8 cellular contexts compared by ENCODE assay signal in genomic region chr19:4867534-4868285, GRCh38. TPM values are rescaled to one million over a fixed set of nuclear protein-coding genes. Genes with fewer than 3 reads are reported as not detected.
DNase-seq lines count a peak whose midpoint lies in the region; ATAC-seq and TF ChIP-seq lines count a peak whose summit lies in the region.

TSS of gene PLIN3 (minus strand) at chr19:4867667. CDS start at chr19:4861394, 6,273 bp downstream.

- H3K27me3 ChIP-seq in lower lobe of right lung (ENCODE audit: low read depth) = no peaks in the 10 kb centered on the region

- intact Hi-C loops in activated CD8-positive, alpha-beta T cell treated with anti-CD3 and anti-CD28 coated beads for 36 hours (cut with micrococcal nuclease) = no loop called here
- intact Hi-C loops in lower lobe of right lung (cut with DNase I) = no loop called here

- H3K9me3 Mint-ChIP-seq in activated CD8-positive, alpha-beta T cell treated with anti-CD3 and anti-CD28 coated beads for 36 hours = no peaks in the 10 kb centered on the region

- peaks cover 5% of the 10 kb centered on the region for H3K36me3 ChIP-seq in lower lobe of right lung

- peak within 1 kb of the TSS; percentile 59 for H3K27ac Mint-ChIP-seq in activated CD8-positive, alpha-beta T cell treated with anti-CD3 and anti-CD28 coated beads for 36 hours

- peak within 1 kb of the TSS; percentile 75 for H3K4me3 Mint-ChIP-seq in activated CD8-positive, alpha-beta T cell treated with anti-CD3 and anti-CD28 coated beads for 36 hours

- H3K4me1 Mint-ChIP-seq in activated CD8-positive, alpha-beta T cell treated with anti-CD3 and anti-CD28 coated beads for 36 hours (ENCODE audit: low read depth) = peaks cover 15% of the 10 kb centered on the region

- ATAC-seq in HG02973 (IDR thresholded peaks at IDR 0.05; ENCODE audit: unreplicated experiment) = peak; percentile 55
- ATAC-seq in activated CD8-positive, alpha-beta T cell treated with anti-CD3 and anti-CD28 coated beads for 36 hours = peak; percentile 95
- peak; percentile 98 to 99 for ATAC-seq in lower lobe of right lung

- peak within 1 kb of the TSS; percentile 88 for H3K27ac ChIP-seq in lower lobe of right lung

- no peaks in the 10 kb centered on the region for H3K9me3 ChIP-seq in lower lobe of right lung

- H3K4me1 ChIP-seq in lower lobe of right lung = peaks cover 19% of the 10 kb centered on the region

- POLR2A ChIA-PET in activated CD8-positive, alpha-beta T cell treated with anti-CD3 and anti-CD28 coated beads for 36 hours (lab: Charles Lee) = interaction anchor here (0.6 to 8.6 kb wide), 8 partner anchors 12 to 213 kb away, joined by 3 to 82 read pairs (median 3); no protein-coding TSS in a partner anchor

- peaks cover 2% of the 10 kb centered on the region for H3K27me3 Mint-ChIP-seq in activated CD8-positive, alpha-beta T cell treated with anti-CD3 and anti-CD28 coated beads for 36 hours

- H3K4me3 ChIP-seq in lower lobe of right lung = peak within 1 kb of the TSS; percentile 85

- no peak for TF ChIP-seq CTCF in activated CD8-positive, alpha-beta T cell treated with anti-CD3 and anti-CD28 coated beads for 36 hours (IDR thresholded peaks at IDR 0.05)
- TF ChIP-seq CTCF in lower lobe of right lung (IDR thresholded peaks at IDR 0.05) = no peak

- DNase-seq in NCI-H748 (lab: John Stamatoyannopoulos, UW; ENCODE audit: unreplicated experiment) = peak; percentile 26
- DNase-seq in NCI-H748 treated with DMSO at 0.1 percent for 48 hours (lab: John Stamatoyannopoulos, UW) = no peak
- peak; percentile 81 for DNase-seq in NCI-H82 (lab: John Stamatoyannopoulos, UW)
- peak; percentile 97 for DNase-seq in activated CD8-positive, alpha-beta T cell treated with anti-CD3 and anti-CD28 coated beads for 36 hours
- peak; percentile 97 for DNase-seq in ecto neural progenitor cell (ENCODE audit: low spot score)
- peak; percentile 98 for DNase-seq in lower lobe of right lung
- peak; percentile 92 to 98 for DNase-seq in stimulated activated CD4-positive, alpha-beta T cell treated with anti-CD3 and anti-CD28 coated beads, Interleukin-4, amount 100 ng/mL, for 48 hours (ENCODE audit: low read depth in 2 of 2)

- H3K36me3 Mint-ChIP-seq in activated CD8-positive, alpha-beta T cell treated with anti-CD3 and anti-CD28 coated beads for 36 hours (ENCODE audit: low read depth) = no peaks in the 10 kb centered on the region

- CTCF ChIA-PET in activated CD8-positive, alpha-beta T cell treated with anti-CD3 and anti-CD28 coated beads for 36 hours (lab: Charles Lee) = interaction anchor here (1.1 to 8.5 kb wide), 9 partner anchors 17 to 164 kb away, joined by 3 to 110 read pairs (median 5); partner anchors contain the start of gene TICAM1

RNA-seq across cellular contexts. Expression of gene PLIN3, which starts in this region (rescaled TPM):
- total RNA-seq in activated CD8-positive, alpha-beta T cell treated with anti-CD3 and anti-CD28 coated beads for 36 hours = 10 to 100 TPM; 15.5 to 23.5 TPM
- total RNA-seq in lower lobe of right lung = 44.5 TPM
